ENCODE assay signal across 8 cellular contexts in the genomic region with DNA sequence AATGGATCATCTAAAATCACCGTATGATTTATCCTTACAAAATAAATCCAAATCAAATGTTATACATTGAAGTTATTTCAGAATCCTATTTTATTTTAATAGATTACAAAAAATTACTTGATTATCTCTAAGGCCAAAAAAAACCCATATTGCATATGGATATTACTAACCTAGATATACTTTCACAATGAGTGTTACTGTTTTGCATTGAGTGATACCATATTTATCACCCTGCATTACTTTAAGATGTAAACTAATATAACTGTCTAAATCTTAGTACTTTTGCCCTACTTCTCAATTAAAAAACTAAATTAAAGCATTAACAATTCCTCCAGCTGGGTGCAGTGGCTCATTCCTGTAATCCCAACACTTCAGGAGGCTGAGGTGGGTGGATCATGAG. TPM values are rescaled to one million over a fixed set of nuclear protein-coding genes. Genes with fewer than 3 reads are reported as not detected.
"Had no signal": no experiment of that assay in that cellular context is flagged by ENCODE, and none has a peak within 500 bp of the region (broad histone marks: within the 10 kb centered on the region; RNA-seq: fewer than 3 reads in every experiment).

No MANE protein-coding gene starts in this region.

- DNase-seq: H9, HCEC 1CT, IMR-90 had no signal

- H3K4me1 Mint-ChIP-seq: GM23338, H9 had no signal

- H3K27ac Mint-ChIP-seq: GM23338, H9 had no signal

- ATAC-seq: GM23338 had no signal

- H3K4me3 Mint-ChIP-seq: GM23338, H9 had no signal

- H3K9me3 Mint-ChIP-seq: GM23338, H9 had no signal

- FAIRE-seq: H1, H54, HTR-8/SVneo had no signal

RNA-seq across cellular contexts. Expression of a gene that starts 49.9 kb away (rescaled TPM):
- total RNA-seq: HT-29 had no signal
- polyA plus RNA-seq: GM23338 had no signal
